Comparison of ENCODE assay signal across 9 cellular contexts in the genomic region with DNA sequence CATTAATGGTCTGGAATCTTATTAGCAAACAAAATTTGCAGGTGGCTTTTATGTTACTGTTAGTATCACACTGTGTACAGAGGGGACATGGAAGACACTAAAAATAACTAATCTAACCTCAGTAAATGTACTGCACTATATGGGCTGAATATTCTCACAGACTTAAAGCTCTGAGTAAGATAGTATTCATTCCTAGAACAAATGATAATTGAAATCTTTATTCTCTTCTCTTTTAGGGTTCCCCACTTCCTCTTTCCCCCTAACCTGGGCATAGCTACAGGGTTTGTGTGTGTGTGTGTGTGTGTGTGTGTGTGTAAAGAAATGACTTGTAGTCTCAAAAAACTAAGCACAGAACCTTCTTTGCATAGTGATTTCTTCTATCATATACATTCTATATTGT. TPM values are rescaled to one million over a fixed set of nuclear protein-coding genes. Genes with fewer than 3 reads are reported as not detected.
A peak's percentile ranks its signal among the peaks of the same experiment; 100 is the strongest.
DNase-seq lines count a peak whose midpoint lies in the region; ATAC-seq and TF ChIP-seq lines count a peak whose summit lies in the region.
"Had no signal": no experiment of that assay in that cellular context is flagged by ENCODE, and none has a peak within 500 bp of the region (broad histone marks: within the 10 kb centered on the region; RNA-seq: fewer than 3 reads in every experiment).

No MANE protein-coding gene starts in this region.

- H3K9me3 ChIP-seq in liver (ENCODE audit: control insufficient read depth in 4 of 4, low read length in 3 of 4) (no peaks in the 10 kb centered on the region), spleen (peaks cover 0 to 4% (median 0%) of the 10 kb centered on the region in 8 donors)

- peak overlapping the region in 1 of 2 donors; percentile 54 for H3K9ac ChIP-seq in liver (ENCODE audit: low read depth in 1 of 2, low read length in 2 of 2)

- intact Hi-C loops in spleen (cut with DNase I; ENCODE audit: low total_unique reads): no loop called here

- H3K4me1 ChIP-seq in liver (ENCODE audit: control insufficient read depth in 4 of 4, insufficient read depth in 4 of 4, low read length in 3 of 4): peaks cover 5 to 19% (median 10%) of the 10 kb centered on the region in 4 donors
- H3K4me1 ChIP-seq in spleen: peaks cover 0 to 16% (median 5%) of the 10 kb centered on the region in 6 donors

- no peak for DNase-seq in LNCaP clone FGC (ENCODE audit: low read depth)
- no peak for DNase-seq in stimulated activated CD4-positive, alpha-beta T cell treated with anti-CD3 and anti-CD28 coated beads, Interleukin-2, amount 100 ng/mL, for 48 hours
- no peak for DNase-seq in spleen
- DNase-seq in COR-L47 (lab: John Stamatoyannopoulos, UW): no peak
- no peak for DNase-seq in HuH-7 (ENCODE audit: low spot score)
- DNase-seq: NCI-H1092 had no signal

- TF ChIP-seq CTCF in LNCaP clone FGC (IDR thresholded peaks at IDR 0.05; ENCODE audit: control insufficient read depth, extremely low read depth, insufficient read depth): no peak
- TF ChIP-seq CTCF in liver (IDR thresholded peaks at IDR 0.05; ENCODE audit: low read depth, low read length, missing input control): no peak
- no peak for TF ChIP-seq CTCF in spleen (IDR thresholded peaks at IDR 0.05 in 8 of 11, conservative IDR thresholded peaks at IDR 0.05 in 3 of 11)

- H3K4me3 ChIP-seq in LNCaP clone FGC (ENCODE audit: low read depth, low read length) (peak overlapping the region; percentile 19), liver (ENCODE audit: low read depth in 1 of 3, low read length in 3 of 3) (no peak overlapping the region), spleen (no peak overlapping the region)

- peak; percentile 81 for ATAC-seq in GM18498 (IDR thresholded peaks at IDR 0.05; ENCODE audit: unreplicated experiment)
- peak; percentile 68 for ATAC-seq in GM21723 (IDR thresholded peaks at IDR 0.05; ENCODE audit: unreplicated experiment)

- H3K27ac ChIP-seq in liver (ENCODE audit: low read depth in 1 of 2, low read length in 2 of 2) (peak overlapping the region; percentile 84 to 85), spleen (no peak overlapping the region)

- no peak for TF ChIP-seq POLR2A in spleen (IDR thresholded peaks at IDR 0.05)

- H3K36me3 ChIP-seq in liver (ENCODE audit: control insufficient read depth in 4 of 4, insufficient read depth in 3 of 4, low read depth in 1 of 4, low read length in 3 of 4) (no peaks in the 10 kb centered on the region), spleen (no peaks in the 10 kb centered on the region)

- H3K27me3 ChIP-seq in liver (ENCODE audit: control insufficient read depth in 4 of 4, insufficient read depth in 4 of 4, low read length in 3 of 4) (no peaks in the 10 kb centered on the region), spleen (replicated peaks in 1 of 7) (no peaks in the 10 kb centered on the region)

- TF ChIP-seq RAD21 in liver (IDR thresholded peaks at IDR 0.05): no peak

TF ChIP-seq in liver, 16 proteins besides CTCF, POLR2A, EP300 and RAD21:
- TF ChIP-seq TAF1 (conservative IDR thresholded peaks at IDR 0.05) (no peak), GABPA (IDR thresholded peaks at IDR 0.05 in 1 of 2, conservative IDR thresholded peaks at IDR 0.05 in 1 of 2) (no peak), HNF4G (IDR thresholded peaks at IDR 0.05) (no peak), JUND (IDR thresholded peaks at IDR 0.05) (no peak), SP1 (IDR thresholded peaks at IDR 0.05) (no peak), NR2F2 (IDR thresholded peaks at IDR 0.05) (no peak)
- TF ChIP-seq, protein P1, sequence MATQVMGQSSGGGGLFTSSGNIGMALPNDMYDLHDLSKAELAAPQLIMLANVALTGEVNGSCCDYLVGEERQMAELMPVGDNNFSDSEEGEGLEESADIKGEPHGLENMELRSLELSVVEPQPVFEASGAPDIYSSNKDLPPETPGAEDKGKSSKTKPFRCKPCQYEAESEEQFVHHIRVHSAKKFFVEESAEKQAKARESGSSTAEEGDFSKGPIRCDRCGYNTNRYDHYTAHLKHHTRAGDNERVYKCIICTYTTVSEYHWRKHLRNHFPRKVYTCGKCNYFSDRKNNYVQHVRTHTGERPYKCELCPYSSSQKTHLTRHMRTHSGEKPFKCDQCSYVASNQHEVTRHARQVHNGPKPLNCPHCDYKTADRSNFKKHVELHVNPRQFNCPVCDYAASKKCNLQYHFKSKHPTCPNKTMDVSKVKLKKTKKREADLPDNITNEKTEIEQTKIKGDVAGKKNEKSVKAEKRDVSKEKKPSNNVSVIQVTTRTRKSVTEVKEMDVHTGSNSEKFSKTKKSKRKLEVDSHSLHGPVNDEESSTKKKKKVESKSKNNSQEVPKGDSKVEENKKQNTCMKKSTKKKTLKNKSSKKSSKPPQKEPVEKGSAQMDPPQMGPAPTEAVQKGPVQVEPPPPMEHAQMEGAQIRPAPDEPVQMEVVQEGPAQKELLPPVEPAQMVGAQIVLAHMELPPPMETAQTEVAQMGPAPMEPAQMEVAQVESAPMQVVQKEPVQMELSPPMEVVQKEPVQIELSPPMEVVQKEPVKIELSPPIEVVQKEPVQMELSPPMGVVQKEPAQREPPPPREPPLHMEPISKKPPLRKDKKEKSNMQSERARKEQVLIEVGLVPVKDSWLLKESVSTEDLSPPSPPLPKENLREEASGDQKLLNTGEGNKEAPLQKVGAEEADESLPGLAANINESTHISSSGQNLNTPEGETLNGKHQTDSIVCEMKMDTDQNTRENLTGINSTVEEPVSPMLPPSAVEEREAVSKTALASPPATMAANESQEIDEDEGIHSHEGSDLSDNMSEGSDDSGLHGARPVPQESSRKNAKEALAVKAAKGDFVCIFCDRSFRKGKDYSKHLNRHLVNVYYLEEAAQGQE (IDR thresholded peaks at IDR 0.05): no peak
- TF ChIP-seq, protein P2, sequence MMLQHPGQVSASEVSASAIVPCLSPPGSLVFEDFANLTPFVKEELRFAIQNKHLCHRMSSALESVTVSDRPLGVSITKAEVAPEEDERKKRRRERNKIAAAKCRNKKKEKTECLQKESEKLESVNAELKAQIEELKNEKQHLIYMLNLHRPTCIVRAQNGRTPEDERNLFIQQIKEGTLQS (IDR thresholded peaks at IDR 0.05): no peak

RNA-seq across cellular contexts. Expression of gene HECTD1, which starts 21.4 kb away (rescaled TPM):
- total RNA-seq in liver (100 to 1,000 TPM; 186 to 256 TPM), spleen (100 to 1,000 TPM; 133 to 176 (median 160) TPM)
- polyA plus RNA-seq in liver (10 to 100 TPM; 46.8 to 49.3 TPM), spleen (10 to 100 TPM; 27.6 to 31.4 (median 28.6) TPM)

Comparison
In these comparisons a context has a peak if more than half of its experiments do, and no peak if none do; other contexts are left out.
1. H3K27ac ChIP-seq: peak in liver (2 of 2); none in spleen (0 of 8).